In genomic region chr1:201212056-201212455, GRCh38 we compare ENCODE assay signal across 1 cellular context.
TF ChIP-seq lines count a peak whose summit lies in the region.

No MANE protein-coding gene starts in this region.

TF ChIP-seq in HepG2, 621 proteins besides CTCF, POLR2A, EP300 and RAD21 (continued from another document):
- no peak for TF ChIP-seq YEATS4 (CRISPR knock-in tag; IDR thresholded peaks at IDR 0.05; ENCODE audit: borderline replicate concordance)
- no peak for TF ChIP-seq ZNF430 (CRISPR knock-in tag; IDR thresholded peaks at IDR 0.05)
- no peak for TF ChIP-seq ZNF232 (CRISPR knock-in tag; IDR thresholded peaks at IDR 0.05; ENCODE audit: borderline replicate concordance)
- no peak for TF ChIP-seq PITX1 (CRISPR knock-in tag; IDR thresholded peaks at IDR 0.05)
- TF ChIP-seq ZNF552 (CRISPR knock-in tag; IDR thresholded peaks at IDR 0.05; ENCODE audit: borderline replicate concordance), result no peak
- TF ChIP-seq CCAR2 (optimal IDR thresholded peaks at IDR 0.05; ENCODE audit: low read depth, low read length), result no peak
